In the genomic region with DNA sequence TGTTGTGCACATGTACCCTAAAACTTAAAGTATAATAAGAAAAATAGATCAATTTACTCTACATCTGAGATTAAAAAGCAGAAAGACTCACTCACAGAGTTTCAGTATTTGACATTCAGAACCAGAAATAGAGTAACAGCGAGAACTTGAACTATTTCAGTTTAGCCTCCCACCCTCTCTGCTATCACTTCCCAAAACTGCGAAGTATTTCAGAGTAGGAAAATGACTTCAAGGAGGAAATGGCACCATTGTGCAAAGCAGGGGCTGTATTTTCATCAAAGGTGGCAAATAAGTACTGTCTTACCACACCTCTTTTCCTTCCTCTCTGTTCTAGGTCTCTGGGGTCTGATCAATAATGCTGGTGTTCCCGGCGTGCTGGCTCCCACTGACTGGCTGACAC, we compare ENCODE assay signal across 13 cellular contexts. TPM values are rescaled to one million over a fixed set of nuclear protein-coding genes. Genes with fewer than 3 reads are reported as not detected.
A peak's percentile ranks its signal among the peaks of the same experiment; 100 is the strongest.
DNase-seq lines count a peak whose midpoint lies in the region; ATAC-seq lines count a peak whose summit lies in the region.
"Had no signal": no experiment of that assay in that cellular context is flagged by ENCODE, and none has a peak within 500 bp of the region (broad histone marks: within the 10 kb centered on the region; RNA-seq: fewer than 3 reads in every experiment).

No MANE protein-coding gene starts in this region.

- no peaks in the 10 kb centered on the region for H3K27me3 Mint-ChIP-seq in activated CD4-positive, alpha-beta T cell treated with anti-CD3 and anti-CD28 coated beads for 36 hours

- no peaks in the 10 kb centered on the region for H3K36me3 ChIP-seq in Karpas-422 (ENCODE audit: insufficient read depth, low read length)

- H3K27ac Mint-ChIP-seq in activated CD4-positive, alpha-beta T cell treated with anti-CD3 and anti-CD28 coated beads for 36 hours = peak overlapping the region; percentile 13

- H3K4me1 Mint-ChIP-seq in activated CD4-positive, alpha-beta T cell treated with anti-CD3 and anti-CD28 coated beads for 36 hours = peaks cover 9% of the 10 kb centered on the region

- H3K9ac ChIP-seq in Karpas-422 (ENCODE audit: low read length) = no peak overlapping the region
- H3K9ac ChIP-seq: SK-N-SH had no signal

- peaks cover 12% of the 10 kb centered on the region for H3K36me3 Mint-ChIP-seq in activated CD4-positive, alpha-beta T cell treated with anti-CD3 and anti-CD28 coated beads for 36 hours (ENCODE audit: low read depth)

- POLR2A ChIA-PET in activated CD4-positive, alpha-beta T cell treated with anti-CD3 and anti-CD28 coated beads for 36 hours (lab: Charles Lee) = no interaction called here

- H3K27ac ChIP-seq in Karpas-422 (ENCODE audit: low read length) = no peak overlapping the region
- H3K27ac ChIP-seq: 22Rv1 had no signal

- no peaks in the 10 kb centered on the region for H3K79me2 ChIP-seq in Karpas-422 (ENCODE audit: low read length)

- no peak overlapping the region for H3K4me3 Mint-ChIP-seq in activated CD4-positive, alpha-beta T cell treated with anti-CD3 and anti-CD28 coated beads for 36 hours

- no peak for DNase-seq in activated CD4-positive, alpha-beta T cell treated with anti-CD3 and anti-CD28 coated beads for 36 hours
- no peak for DNase-seq in activated CD4-positive, alpha-beta T cell treated with anti-CD3 and anti-CD28 coated beads for 4 hours
- DNase-seq in Karpas-422 (peak; percentile 83), pons (ENCODE audit: low spot score) (peak; percentile 75), KBM-7 (no peak), kidney glomerular epithelial cell (lab: John Stamatoyannopoulos, UW) (no peak)
- DNase-seq: erythroblast; NCI-H2107; SK-N-SH; stimulated activated CD4-positive, alpha-beta T cell treated with anti-CD3 and anti-CD28 coated beads, Interleukin-4, amount 100 ng/mL, for 24 hours had no signal

- no peaks in the 10 kb centered on the region for H3K27me3 ChIP-seq in Karpas-422 (ENCODE audit: low read length)

- in situ Hi-C loops in KBM-7 (cut with MboI; ENCODE audit: low pct_unique_long_range_greater_than_20kb, low sequenced_read_pairs) = no loop called here

- peak overlapping the region; percentile 38; the same call in 1 of the 2 replicates for H3K4me3 ChIP-seq in Karpas-422 (ENCODE audit: low read length)

- H3K9me3 Mint-ChIP-seq in activated CD4-positive, alpha-beta T cell treated with anti-CD3 and anti-CD28 coated beads for 36 hours (ENCODE audit: low read depth) = no peaks in the 10 kb centered on the region

- H4K20me1 ChIP-seq in Karpas-422 (ENCODE audit: insufficient read depth, low read depth, low read length) = no peaks in the 10 kb centered on the region

- peak; percentile 49 for ATAC-seq in activated CD4-positive, alpha-beta T cell treated with anti-CD3 and anti-CD28 coated beads for 36 hours
- peak; percentile 47 for ATAC-seq in GM21786 (IDR thresholded peaks at IDR 0.05; ENCODE audit: unreplicated experiment)
- no peak for ATAC-seq in activated CD4-positive, CD25-positive, alpha-beta regulatory T cell treated with anti-CD3 and anti-CD28 coated beads, Interleukin-2, amount 50 U/mL, for 24 hours

- peak overlapping the region; percentile 56 for H3K4me2 ChIP-seq in Karpas-422 (ENCODE audit: low read depth, low read length, poor library complexity, severe bottlenecking)
- H3K4me2 ChIP-seq: SK-N-SH had no signal

- peaks cover 25% of the 10 kb centered on the region for H3K4me1 ChIP-seq in Karpas-422 (ENCODE audit: low read length)

- H2AFZ ChIP-seq in Karpas-422 (ENCODE audit: low read length) = no peak overlapping the region; the same call in 1 of the 2 replicates

- no peaks in the 10 kb centered on the region for H3K9me2 ChIP-seq in Karpas-422 (replicated peaks; ENCODE audit: insufficient read depth, low read length)
- H3K9me2 ChIP-seq: SK-N-SH had no signal

- intact Hi-C loops in activated CD4-positive, alpha-beta T cell treated with anti-CD3 and anti-CD28 coated beads for 36 hours (cut with DNase I, micrococcal nuclease) = no loop called here

- no peaks in the 10 kb centered on the region for H3K9me3 ChIP-seq in Karpas-422 (ENCODE audit: low read length)
- H3K9me3 ChIP-seq: SK-N-SH had no signal

- CTCF ChIA-PET in activated CD4-positive, alpha-beta T cell treated with anti-CD3 and anti-CD28 coated beads for 36 hours (lab: Charles Lee) = interaction anchor here (3.1 kb wide), 1 partner anchor 27 kb away, joined by 14 read pairs; no protein-coding TSS in a partner anchor

RNA-seq across cellular contexts. Expression of a gene that starts 13.6 kb away (rescaled TPM):
- 1 to 10 TPM; 4.1 to 4.8 TPM for total RNA-seq in activated CD4-positive, alpha-beta T cell treated with anti-CD3 and anti-CD28 coated beads for 36 hours
- 0.40 and 2.1 TPM in 2 replicates for total RNA-seq in Karpas-422 (2014; rRNA removed; shearing (Covaris generic); ENCODE audit: low replicate concordance)

RNA-seq across cellular contexts. Expression of a gene that starts 51.9 kb away (rescaled TPM):
- not detected for total RNA-seq in activated CD4-positive, alpha-beta T cell treated with anti-CD3 and anti-CD28 coated beads for 36 hours
- total RNA-seq in Karpas-422 (2014; rRNA removed; shearing (Covaris generic); ENCODE audit: low replicate concordance) = 0.07 TPM in 1 of 2 replicates, not detected in the other

Comparison
In these comparisons a context has a peak if more than half of its experiments do, and no peak if none do; other contexts are left out.
1. ATAC-seq: peak in activated CD4-positive, alpha-beta T cell treated with anti-CD3 and anti-CD28 coated beads for 36 hours (single experiment) and GM21786 (single experiment); none in activated CD4-positive, CD25-positive, alpha-beta regulatory T cell treated with anti-CD3 and anti-CD28 coated beads, Interleukin-2, amount 50 U/mL, for 24 hours (0 of 2).
2. DNase-seq: peak in Karpas-422 (single experiment) and pons (single experiment); none in activated CD4-positive, alpha-beta T cell treated with anti-CD3 and anti-CD28 coated beads for 36 hours (single experiment), activated CD4-positive, alpha-beta T cell treated with anti-CD3 and anti-CD28 coated beads for 4 hours (0 of 2), KBM-7 (single experiment) and kidney glomerular epithelial cell (single experiment).